10 cellular contexts compared by ENCODE assay signal in genomic region chr7:155456772-155457543, GRCh38. TPM values are rescaled to one million over a fixed set of nuclear protein-coding genes. Genes with fewer than 3 reads are reported as not detected.
DNase-seq lines count a peak whose midpoint lies in the region; ATAC-seq and TF ChIP-seq lines count a peak whose summit lies in the region.
"Had no signal": no experiment of that assay in that cellular context is flagged by ENCODE, and none has a peak within 500 bp of the region (broad histone marks: within the 10 kb centered on the region; RNA-seq: fewer than 3 reads in every experiment).

No MANE protein-coding gene starts in this region.

- peak; percentile 84 for DNase-seq in DMS153 treated with DMSO at 0.1 percent for 48 hours (lab: John Stamatoyannopoulos, UW; ENCODE audit: unreplicated experiment)
- DNase-seq in M059J (ENCODE audit: low read depth), result peak; percentile 66
- DNase-seq in glutamatergic neuron, result peak; percentile 87
- peak in 52 of 56 donors; percentile 3 to 90 (median 62) for DNase-seq in nucleus accumbens (lab: John Stamatoyannopoulos, UW)
- DNase-seq in Kasumi-1 (lab: John Stamatoyannopoulos, UW), result no peak

- no peaks in the 10 kb centered on the region for H3K4me1 Mint-ChIP-seq in activated T-helper 17 cell treated with anti-CD3 and anti-CD28 coated beads, Interleukin-2, amount 50 U/mL, for 72 hours
- H3K4me1 Mint-ChIP-seq in glutamatergic neuron (ENCODE audit: low read depth, unreplicated experiment), result no peaks in the 10 kb centered on the region

- ATAC-seq in activated T-helper 17 cell treated with anti-CD3 and anti-CD28 coated beads, Interleukin-2, amount 50 U/mL, for 72 hours (replicated peaks), result peak; percentile 52
- ATAC-seq in GM18909 (IDR thresholded peaks at IDR 0.05; ENCODE audit: poor library complexity, unreplicated experiment), result no peak
- no peak for ATAC-seq in GM21390 (IDR thresholded peaks at IDR 0.05; ENCODE audit: unreplicated experiment)

- peak overlapping the region; percentile 67 for H3K4me3 Mint-ChIP-seq in activated T-helper 17 cell treated with anti-CD3 and anti-CD28 coated beads, Interleukin-2, amount 50 U/mL, for 72 hours
- H3K4me3 Mint-ChIP-seq in glutamatergic neuron (ENCODE audit: unreplicated experiment), result peak overlapping the region; percentile 85

- H3K27me3 Mint-ChIP-seq in activated T-helper 17 cell treated with anti-CD3 and anti-CD28 coated beads, Interleukin-2, amount 50 U/mL, for 72 hours, result peaks cover 50% of the 10 kb centered on the region
- H3K27me3 Mint-ChIP-seq in glutamatergic neuron (ENCODE audit: unreplicated experiment), result peaks cover 53% of the 10 kb centered on the region

- TF ChIP-seq CTCF in glutamatergic neuron (IDR thresholded peaks at IDR 0.05; ENCODE audit: partially characterized antibody, unreplicated experiment), result no peak

- H3K27ac Mint-ChIP-seq in activated T-helper 17 cell treated with anti-CD3 and anti-CD28 coated beads, Interleukin-2, amount 50 U/mL, for 72 hours, result no peak overlapping the region
- no peak overlapping the region for H3K27ac Mint-ChIP-seq in glutamatergic neuron (ENCODE audit: unreplicated experiment)

- H3K36me3 Mint-ChIP-seq in activated T-helper 17 cell treated with anti-CD3 and anti-CD28 coated beads, Interleukin-2, amount 50 U/mL, for 72 hours (ENCODE audit: low read depth), result no peaks in the 10 kb centered on the region
- no peaks in the 10 kb centered on the region for H3K36me3 Mint-ChIP-seq in glutamatergic neuron (ENCODE audit: unreplicated experiment)

- no peaks in the 10 kb centered on the region for H3K9me3 Mint-ChIP-seq in activated T-helper 17 cell treated with anti-CD3 and anti-CD28 coated beads, Interleukin-2, amount 50 U/mL, for 72 hours
- peaks cover 12% of the 10 kb centered on the region for H3K9me3 Mint-ChIP-seq in glutamatergic neuron (ENCODE audit: unreplicated experiment)

RNA-seq across cellular contexts. Expression of gene EN2, which starts 1.0 kb away (rescaled TPM):
- not detected in 2 replicates for total RNA-seq in M059J (2014; rRNA removed; shearing (Covaris generic))
- not detected for total RNA-seq in activated T-helper 17 cell treated with anti-CD3 and anti-CD28 coated beads, Interleukin-2, amount 50 U/mL, for 72 hours
- 0.20 TPM for total RNA-seq in glutamatergic neuron (ENCODE audit: unreplicated experiment)
- total RNA-seq: T-helper 2 cell treated with Interferon-gamma antibody and Interleukin-4, amounts not matched to agents 100 ng/mL and 5 ng/mL, for 36 hours; temporal lobe had no signal

Comparison
In these comparisons a context has a peak if more than half of its experiments do, and no peak if none do; other contexts are left out.
1. DNase-seq: peak in DMS153 treated with DMSO at 0.1 percent for 48 hours (single experiment), M059J (single experiment), glutamatergic neuron (single experiment) and nucleus accumbens (52 of 56); none in Kasumi-1 (0 of 2).